17 cellular contexts compared by ENCODE assay signal in the genomic region with DNA sequence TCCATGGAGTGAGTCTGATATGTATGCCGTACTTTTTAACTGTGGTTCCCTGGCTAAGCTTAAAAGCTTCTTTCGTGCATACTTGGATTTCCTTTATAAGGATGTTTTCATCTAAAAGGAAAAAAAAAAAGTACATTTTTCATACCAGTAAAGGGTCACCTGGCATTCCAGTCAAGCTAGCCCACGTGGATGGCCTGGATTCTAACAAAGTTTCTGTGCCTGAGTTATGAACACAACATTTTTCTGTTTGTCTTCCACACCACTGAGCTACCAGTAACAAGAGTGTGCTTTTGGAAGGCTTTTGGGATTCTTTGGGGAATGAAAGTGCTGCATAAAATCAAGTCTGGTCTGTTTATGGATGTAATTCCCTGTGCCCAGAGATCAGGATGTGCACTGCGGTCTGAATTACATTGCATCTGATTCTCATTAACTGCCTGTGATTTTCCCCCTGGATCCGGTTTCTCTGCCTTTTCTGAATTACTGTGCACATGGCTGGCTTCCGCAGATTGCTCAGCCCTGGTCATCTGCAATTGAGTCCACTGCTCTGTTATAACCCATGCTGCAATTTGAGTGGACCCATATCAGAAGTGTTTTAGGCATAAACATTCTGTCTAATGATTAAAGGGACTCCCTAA. TPM values are rescaled to one million over a fixed set of nuclear protein-coding genes. Genes with fewer than 3 reads are reported as not detected.
DNase-seq lines count a peak whose midpoint lies in the region; ATAC-seq and TF ChIP-seq lines count a peak whose summit lies in the region.
"Had no signal": no experiment of that assay in that cellular context is flagged by ENCODE, and none has a peak within 500 bp of the region (broad histone marks: within the 10 kb centered on the region; RNA-seq: fewer than 3 reads in every experiment).

No MANE protein-coding gene starts in this region.

- TF ChIP-seq CTCF in HFF-Myc (IDR thresholded peaks at IDR 0.05; ENCODE audit: low read depth, low read length, missing control alignments), result no peak
- no peak for TF ChIP-seq CTCF in omental fat pad (IDR thresholded peaks at IDR 0.05)

- H3K27me3 ChIP-seq in neuronal stem cell (ENCODE audit: control insufficient read depth in 3 of 3, insufficient read depth in 3 of 3, low read depth in 1 of 3, low read length in 3 of 3), result no peaks in the 10 kb centered on the region
- H3K27me3 ChIP-seq: colonic mucosa had no signal

- H3K4me1 Mint-ChIP-seq in stimulated activated memory B cell treated with anti-CD40 and anti-IgM and Interleukin-4, amounts not matched to agents 10 μg/mL and 1 μg/mL and 100 μg/mL, for 72 hours, result no peaks in the 10 kb centered on the region
- H3K4me1 Mint-ChIP-seq: memory B cell; stimulated activated naive CD8-positive, alpha-beta T cell treated with anti-CD3 and anti-CD28 coated beads, Interleukin-15, amount 100 ng/mL, for 72 hours had no signal

- no peaks in the 10 kb centered on the region for H3K79me1 ChIP-seq in neuronal stem cell (ENCODE audit: low read depth, low read length)

- DNase-seq in AG08396 (ENCODE audit: low spot score), result peak; percentile 12
- DNase-seq in HFF-Myc (ENCODE audit: extremely low read depth, low read depth), result peak; percentile 94
- DNase-seq in fibroblast of gingiva (ENCODE audit: low read depth), result peak; percentile 91
- no peak for DNase-seq in neuronal stem cell (ENCODE audit: low spot score)
- no peak for DNase-seq in dermis blood vessel endothelial cell
- DNase-seq in omental fat pad (ENCODE audit: low spot score), result no peak
- DNase-seq in NCI-H69 (lab: John Stamatoyannopoulos, UW), result no peak
- DNase-seq: ACHN; activated CD4-positive, alpha-beta T cell treated with anti-CD3 and anti-CD28 coated beads for 4 hours; activated gamma-delta T cell; anterior cingulate cortex; colonic mucosa; NCI-H748 treated with DMSO at 0.1 percent for 48 hours; stimulated activated naive CD8-positive, alpha-beta T cell treated with anti-CD3 and anti-CD28 coated beads, Interleukin-15, amount 100 ng/mL, for 72 hours had no signal

- no peak overlapping the region for H2AK5ac ChIP-seq in neuronal stem cell (ENCODE audit: low read depth, low read length)

- H2BK5ac ChIP-seq in neuronal stem cell (ENCODE audit: low read length), result no peak overlapping the region

- no peak overlapping the region for H3K4me2 ChIP-seq in neuronal stem cell (ENCODE audit: insufficient read depth, low read length, poor library complexity, severe bottlenecking)

- H2BK12ac ChIP-seq in neuronal stem cell (ENCODE audit: low read length), result no peak overlapping the region

- no peak overlapping the region for H3K23ac ChIP-seq in neuronal stem cell (ENCODE audit: low read depth, low read length, poor library complexity)

- H2BK15ac ChIP-seq in neuronal stem cell (ENCODE audit: low read length), result no peak overlapping the region

- H4K91ac ChIP-seq in neuronal stem cell (ENCODE audit: low read depth, low read length, poor library complexity), result no peak overlapping the region

- ATAC-seq in stimulated activated memory B cell treated with anti-CD40 and anti-IgM and Interleukin-4, amounts not matched to agents 10 μg/mL and 1 μg/mL and 100 μg/mL, for 72 hours, result no peak
- no peak for ATAC-seq in omental fat pad (ENCODE audit: low FRiP score)
- ATAC-seq: stimulated activated naive CD8-positive, alpha-beta T cell treated with anti-CD3 and anti-CD28 coated beads, Interleukin-15, amount 100 ng/mL, for 72 hours had no signal

- H3K4me3 Mint-ChIP-seq in stimulated activated memory B cell treated with anti-CD40 and anti-IgM and Interleukin-4, amounts not matched to agents 10 μg/mL and 1 μg/mL and 100 μg/mL, for 72 hours, result no peak overlapping the region
- H3K4me3 Mint-ChIP-seq: memory B cell; stimulated activated naive CD8-positive, alpha-beta T cell treated with anti-CD3 and anti-CD28 coated beads, Interleukin-15, amount 100 ng/mL, for 72 hours had no signal

- H3K36me3 ChIP-seq in neuronal stem cell (replicated peaks in 1 of 2; ENCODE audit: control insufficient read depth in 2 of 2, insufficient read depth in 2 of 2, low read length in 2 of 2), result no peaks in the 10 kb centered on the region
- H3K36me3 ChIP-seq: colonic mucosa had no signal

- H3K9ac ChIP-seq in neuronal stem cell (ENCODE audit: low read depth, low read length, poor library complexity), result no peak overlapping the region

- no peak overlapping the region for H4K8ac ChIP-seq in neuronal stem cell (ENCODE audit: low read depth, low read length)

- H3K4ac ChIP-seq in neuronal stem cell (ENCODE audit: low read length), result no peak overlapping the region

- H3K36me3 Mint-ChIP-seq in stimulated activated memory B cell treated with anti-CD40 and anti-IgM and Interleukin-4, amounts not matched to agents 10 μg/mL and 1 μg/mL and 100 μg/mL, for 72 hours, result no peaks in the 10 kb centered on the region
- H3K36me3 Mint-ChIP-seq: memory B cell had no signal

- H2AFZ ChIP-seq in neuronal stem cell (ENCODE audit: low read length), result peak overlapping the region; percentile 57

- no peak overlapping the region for H2BK120ac ChIP-seq in neuronal stem cell (ENCODE audit: low read depth, low read length)

- no peaks in the 10 kb centered on the region for H3K27me3 Mint-ChIP-seq in stimulated activated memory B cell treated with anti-CD40 and anti-IgM and Interleukin-4, amounts not matched to agents 10 μg/mL and 1 μg/mL and 100 μg/mL, for 72 hours
- H3K27me3 Mint-ChIP-seq: stimulated activated naive CD8-positive, alpha-beta T cell treated with anti-CD3 and anti-CD28 coated beads, Interleukin-15, amount 100 ng/mL, for 72 hours had no signal

- no peak overlapping the region for H3K18ac ChIP-seq in neuronal stem cell (ENCODE audit: low read length)

- WGBS in neuronal stem cell (ENCODE audit: extremely low coverage in 2 of 2, insufficient read length in 2 of 2, insufficient replicate concordance in 1 of 2), 2 donors, result no CpG with 5 or more reads among the region's 6 CpGs

- H3K27ac Mint-ChIP-seq in stimulated activated memory B cell treated with anti-CD40 and anti-IgM and Interleukin-4, amounts not matched to agents 10 μg/mL and 1 μg/mL and 100 μg/mL, for 72 hours, result no peak overlapping the region
- H3K27ac Mint-ChIP-seq: memory B cell; stimulated activated naive CD8-positive, alpha-beta T cell treated with anti-CD3 and anti-CD28 coated beads, Interleukin-15, amount 100 ng/mL, for 72 hours had no signal

- H3K4me1 ChIP-seq in neuronal stem cell (ENCODE audit: control insufficient read depth in 2 of 2, insufficient read depth in 1 of 2, low read depth in 1 of 2, low read length in 2 of 2), result no peaks in the 10 kb centered on the region
- H3K4me1 ChIP-seq: colonic mucosa had no signal

- H3K4me3 ChIP-seq in HFF-Myc (replicated peaks; ENCODE audit: low read depth, low read length), result no peak overlapping the region
- H3K4me3 ChIP-seq in neuronal stem cell (ENCODE audit: low read length in 2 of 2), result no peak overlapping the region
- H3K4me3 ChIP-seq: colonic mucosa, SK-N-MC had no signal

- H3K27ac ChIP-seq in neuronal stem cell (replicated peaks; ENCODE audit: low read length), result no peak overlapping the region
- H3K27ac ChIP-seq: colonic mucosa, SK-N-MC had no signal

- H3K9me3 Mint-ChIP-seq in stimulated activated memory B cell treated with anti-CD40 and anti-IgM and Interleukin-4, amounts not matched to agents 10 μg/mL and 1 μg/mL and 100 μg/mL, for 72 hours, result peaks cover 7% of the 10 kb centered on the region

- H3K14ac ChIP-seq in neuronal stem cell (ENCODE audit: low read length), result no peak overlapping the region

- H3K9me3 ChIP-seq in neuronal stem cell (replicated peaks in 1 of 2; ENCODE audit: control insufficient read depth in 2 of 2, insufficient read depth in 1 of 2, low read depth in 1 of 2, low read length in 2 of 2), result peaks cover 0 to 3% of the 10 kb centered on the region in 2 donors
- H3K9me3 ChIP-seq: colonic mucosa had no signal

RNA-seq across cellular contexts. Expression of a gene that starts 38.3 kb away (rescaled TPM):
- 17.7 TPM for polyA plus RNA-seq in neuronal stem cell (2013, experiment 1 of 2)
- polyA plus RNA-seq in neuronal stem cell (2013, experiment 2 of 2), result 18.1 TPM
- total RNA-seq in dermis blood vessel endothelial cell (101 and 106 TPM in 2 replicates), omental fat pad (10 to 100 TPM; 22.9 to 38.8 (median 34.3) TPM)

Comparison
In these comparisons a context has a peak if more than half of its experiments do, and no peak if none do; other contexts are left out.
1. DNase-seq: peak in AG08396 (single experiment), HFF-Myc (single experiment) and fibroblast of gingiva (single experiment); none in neuronal stem cell (single experiment), dermis blood vessel endothelial cell (single experiment), omental fat pad (single experiment) and NCI-H69 (single experiment).